ENCODE assay signal across 8 cellular contexts in the genomic region with DNA sequence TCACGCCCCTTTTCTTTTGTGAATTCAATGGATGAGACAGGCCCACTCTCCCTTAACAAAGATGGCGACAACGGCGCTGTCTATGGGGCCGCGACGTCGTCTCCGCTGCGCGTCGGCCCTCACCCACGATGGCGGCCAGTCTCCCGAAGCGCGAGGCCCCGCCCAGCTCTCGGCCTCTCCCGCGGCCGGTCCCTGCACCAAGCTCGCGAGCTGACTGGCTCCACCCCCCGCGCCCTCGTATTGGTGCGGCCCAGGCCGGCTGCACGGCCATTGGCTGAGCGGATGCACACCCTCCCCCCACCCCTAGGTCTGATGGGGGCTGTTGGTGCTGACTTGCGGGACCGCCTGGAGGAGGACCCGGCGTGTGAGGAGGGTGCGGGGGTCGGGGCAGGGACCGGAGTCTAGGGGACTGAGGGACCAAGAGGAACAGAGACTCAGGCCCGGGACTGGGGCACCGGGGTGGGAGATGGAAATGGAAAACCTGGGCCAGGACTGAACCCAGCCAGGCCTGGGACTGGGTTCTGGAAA. TPM values are rescaled to one million over a fixed set of nuclear protein-coding genes. Genes with fewer than 3 reads are reported as not detected.
DNase-seq lines count a peak whose midpoint lies in the region; ATAC-seq, FAIRE-seq and TF ChIP-seq lines count a peak whose summit lies in the region.

No MANE protein-coding gene starts in this region.

- H3K27ac ChIP-seq in GM12878 (ENCODE audit: control insufficient read depth, insufficient read depth), result peak overlapping the region; percentile 67

- TF ChIP-seq POLR2A in GM12878 (IDR thresholded peaks at IDR 0.05; ENCODE audit: low read depth, low read length), result peak; percentile 64

- H3K9me3 ChIP-seq in GM12878 (replicated peaks; ENCODE audit: control insufficient read depth, insufficient read depth, low read length), result no peaks in the 10 kb centered on the region

- RAD21 ChIA-PET in GM12878 (lab: Charles Lee; ENCODE audit: unreplicated experiment), result interaction anchor here (0.7 to 1.0 kb wide), 4 partner anchors 10 to 171 kb away, joined by 3 to 10 read pairs (median 3); no protein-coding TSS in a partner anchor

- peak overlapping the region; percentile 94 for H3K27ac Mint-ChIP-seq in HFFc6

- H3K36me3 ChIP-seq in GM12878 (ENCODE audit: control insufficient read depth in 2 of 2, insufficient read depth in 2 of 2, low read length in 1 of 2), result peaks cover 2 to 3% of the 10 kb centered on the region in 2 experiments; a peak in 2 of 4 replicates

- TF ChIP-seq RAD21 in GM12878 (IDR thresholded peaks at IDR 0.05; ENCODE audit: insufficient read depth, low read depth, low read length), result no peak

- no TSS peak for BruUV-seq in GM12878 (replicated peaks; lab: Mats Ljungman, UMichigan)

- H3K4me3 ChIP-seq in GM12878, result peak overlapping the region; percentile 72

- peak overlapping the region; percentile 97 for H3K4me2 ChIP-seq in GM12878 (ENCODE audit: control insufficient read depth, insufficient read depth)

- TF ChIP-seq CTCF in HFFc6 (IDR thresholded peaks at IDR 0.05) (no peak), GM12878 (IDR thresholded peaks at IDR 0.05 in 2 of 3, conservative IDR thresholded peaks at IDR 0.05 in 1 of 3; ENCODE audit: control insufficient read depth in 2 of 3, extremely low read depth in 1 of 3, insufficient read depth in 1 of 3, low read depth in 3 of 3, low read length in 3 of 3) (no peak)

- H3K36me3 Mint-ChIP-seq in HFFc6 (ENCODE audit: low read depth), result peaks cover 24% of the 10 kb centered on the region

- in situ Hi-C loops in GM12878 (cut with MboI), result no loop called here

- TF ChIP-seq EP300 in GM12878 (IDR thresholded peaks at IDR 0.05; ENCODE audit: borderline replicate concordance in 1 of 2, control insufficient read depth in 1 of 2, low read depth in 2 of 2, low read length in 2 of 2), result no peak

- intact Hi-C loops in GM12878 (cut with micrococcal nuclease; ENCODE audit: unreplicated experiment), result no loop called here

- H3K27me3 Mint-ChIP-seq in HFFc6 (ENCODE audit: insufficient read depth), result no peaks in the 10 kb centered on the region; the same call in 1 of the 2 replicates

- SMC1A ChIA-PET in GM12878 (lab: Charles Lee; ENCODE audit: uncharacterized antibody, unreplicated experiment), result interaction anchor here (1.5 to 3.0 kb wide), 2 partner anchors 10 to 21 kb away, joined by 3 to 22 read pairs; no protein-coding TSS in a partner anchor

- peak; percentile 91 for ATAC-seq in GM12878

- H3K4me3 Mint-ChIP-seq in HFFc6, result peak overlapping the region; percentile 89

- FAIRE-seq in G401.6 (lab: Jason Lieb, UNC) (peak; percentile 96), TTC549 (lab: Jason Lieb, UNC) (peak; percentile 93), GM12878 (lab: Jason Lieb, UNC) (peak; percentile 90)

- no peaks in the 10 kb centered on the region for H3K9me3 Mint-ChIP-seq in HFFc6

- no peaks in the 10 kb centered on the region for H4K20me1 ChIP-seq in GM12878 (ENCODE audit: control insufficient read depth, insufficient read depth)

- no peaks in the 10 kb centered on the region for H3K27me3 ChIP-seq in GM12878 (replicated peaks in 1 of 2; ENCODE audit: control insufficient read depth in 2 of 2, insufficient read depth in 2 of 2, low read length in 1 of 2)

- DNase-seq in HFFc6 (peak; percentile 96), NCI-H146 (lab: John Stamatoyannopoulos, UW) (peak; percentile 99), GM12878 (ENCODE audit: low read depth, low spot score) (peak; percentile 81), hippocampal formation (lab: John Stamatoyannopoulos, UW) (peak; percentile 98 to 99), retina (peak; percentile 95), SW 1271 (lab: John Stamatoyannopoulos, UW) (no peak)

- peaks cover 38% of the 10 kb centered on the region for H3K4me1 Mint-ChIP-seq in HFFc6 (ENCODE audit: low read depth)

- CTCF ChIA-PET in GM12878 (lab: Yijun Ruan, JAX), result interaction anchor here (0.8 to 2.3 kb wide), 3 partner anchors 10 to 40 kb away, joined by 3 to 9 read pairs (median 3); partner anchors contain the start of gene CA11

- WGBS in GM12878 (ENCODE audit: insufficient coverage, insufficient replicate concordance, low lambda C conversion rate, missing lambda C conversion rate), result under 1% methylated on average over 40 of the region's 40 CpGs

- peak overlapping the region; percentile 73 for H2AFZ ChIP-seq in GM12878 (ENCODE audit: control insufficient read depth, low read depth, low read length)

- POLR2A ChIA-PET in GM12878 (lab: Charles Lee), result interaction anchor here (0.6 to 6.6 kb wide), 6 partner anchors 10 to 1202 kb away, joined by 3 to 62 read pairs (median 4); no protein-coding TSS in a partner anchor

- peak overlapping the region; percentile 64 for H3K9ac ChIP-seq in GM12878 (ENCODE audit: control insufficient read depth, insufficient read depth, low read length)

- H3K4me1 ChIP-seq in GM12878 (ENCODE audit: control insufficient read depth, insufficient read depth, low read length), result peaks cover 19% of the 10 kb centered on the region

- H3K79me2 ChIP-seq in GM12878 (ENCODE audit: control insufficient read depth, insufficient read depth, low read length), result peaks cover 27% of the 10 kb centered on the region

RNA-seq across cellular contexts. Expression of gene SPHK2, which starts 4.8 kb away (rescaled TPM):
- total RNA-seq in HFFc6 (2021; fragmentation: NEBNext Ultra II Directional; extraction: Animal tissue kit (Norgen Biotek cat#: 25700)), result 10 to 100 TPM; 20.1 to 34.0 (median 23.4) TPM
- 31.6 and 32.6 TPM in 2 replicates for total RNA-seq in GM12878 (2013; cell fraction: nucleolus; rRNA removed)
- 12.4 and 15.9 TPM in 2 replicates for total RNA-seq in GM12878 (2014; rRNA removed)
- total RNA-seq in GM12878 (2014; rRNA removed; fragmentation: Illumina TruSeq; extraction: Trizol), result 6.5 and 7.1 TPM in 2 replicates
- total RNA-seq in GM12878 (2021), result 33.1 and 40.5 TPM in 2 replicates
- polyA plus RNA-seq in GM12878 (2011; ENCODE audit: low read depth), result 3.6 TPM
- 3.0 and 5.7 TPM in 2 replicates for polyA plus RNA-seq in GM12878 (2011; rRNA removed)
- 9.0 and 13.9 TPM in 2 replicates for polyA plus RNA-seq in GM12878 (2011; cell fraction: cytosol; rRNA removed)
- 35.3 and 48.6 TPM in 2 replicates for polyA plus RNA-seq in GM12878 (2011; cell fraction: nucleus; rRNA removed)
- polyA plus RNA-seq in GM12878 (2012), result 11.0 and 11.4 TPM in 2 replicates
- 2.2 and 4.7 TPM in 2 replicates for polyA plus RNA-seq in GM12878 (2014; fragmentation: Illumina TruSeq; extraction: Trizol)
- under 1 TPM; 0.37 to 0.75 TPM for polyA plus RNA-seq in GM12878 (2014; fragmentation: Nextera tagmentation; extraction: Ambion mirVana)
- 26.4 and 31.5 TPM in 2 replicates for polyA plus RNA-seq in GM12878 (2014; rRNA removed)
- polyA plus RNA-seq in GM12878 (2016; fragmentation: Nextera tagmentation; extraction: Ambion mirVana), result 10 to 100 TPM; 29.7 to 31.7 TPM
- 10.2 and 16.4 TPM in 2 replicates for polyA minus RNA-seq in GM12878 (2011; rRNA and poly(A)+ RNA removed)
- 7.8 and 8.0 TPM in 2 replicates for polyA minus RNA-seq in GM12878 (2011; cell fraction: cytosol; rRNA and poly(A)+ RNA removed)
- polyA minus RNA-seq in GM12878 (2011; cell fraction: nucleus; rRNA and poly(A)+ RNA removed), result 12.0 and 29.9 TPM in 2 replicates

RNA-seq across cellular contexts. Expression of gene RPL18, which starts 5.2 kb away (rescaled TPM):
- total RNA-seq in HFFc6 (2021; fragmentation: NEBNext Ultra II Directional; extraction: Animal tissue kit (Norgen Biotek cat#: 25700)), result 1,000 to 10,000 TPM; 1,359 to 1,448 (median 1,407) TPM
- total RNA-seq in GM12878 (2013; cell fraction: nucleolus; rRNA removed), result 289 and 293 TPM in 2 replicates
- total RNA-seq in GM12878 (2014; rRNA removed) (3,864 and 4,267 TPM in 2 replicates), GM12878 (2014; rRNA removed; fragmentation: Illumina TruSeq; extraction: Trizol) (2,138 and 2,306 TPM in 2 replicates), GM12878 (2021) (2,548 and 2,593 TPM in 2 replicates)
- polyA plus RNA-seq in GM12878 (2011; ENCODE audit: low read depth), result 2,279 TPM
- polyA plus RNA-seq in GM12878 (2011; rRNA removed) (786 and 1,901 TPM in 2 replicates), GM12878 (2014; fragmentation: Illumina TruSeq; extraction: Trizol) (1,711 and 2,137 TPM in 2 replicates), GM12878 (2014; fragmentation: Nextera tagmentation; extraction: Ambion mirVana) (100 to 1,000 TPM; 393 to 844 TPM), GM12878 (2014; rRNA removed) (3,670 and 3,986 TPM in 2 replicates), GM12878 (2016; fragmentation: Nextera tagmentation; extraction: Ambion mirVana) (1,000 to 10,000 TPM; 1,291 to 1,299 TPM)
- 2,627 and 2,723 TPM in 2 replicates for polyA plus RNA-seq in GM12878 (2011; cell fraction: cytosol; rRNA removed)
- polyA plus RNA-seq in GM12878 (2011; cell fraction: nucleus; rRNA removed), result 1,070 and 1,187 TPM in 2 replicates
- polyA plus RNA-seq in GM12878 (2012), result 3,508 and 3,752 TPM in 2 replicates
- polyA minus RNA-seq in GM12878 (2011; rRNA and poly(A)+ RNA removed), result 387 and 961 TPM in 2 replicates
- polyA minus RNA-seq in GM12878 (2011; cell fraction: cytosol; rRNA and poly(A)+ RNA removed), result 657 and 660 TPM in 2 replicates
- 152 and 213 TPM in 2 replicates for polyA minus RNA-seq in GM12878 (2011; cell fraction: nucleus; rRNA and poly(A)+ RNA removed)

RNA-seq across cellular contexts. Expression of gene FAM83E, which starts 9.3 kb away (rescaled TPM):
- under 1 TPM; 0.23 to 0.99 (median 0.54) TPM for total RNA-seq in HFFc6 (2021; fragmentation: NEBNext Ultra II Directional; extraction: Animal tissue kit (Norgen Biotek cat#: 25700))
- total RNA-seq in GM12878 (2013; cell fraction: nucleolus; rRNA removed), result 6.6 and 8.7 TPM in 2 replicates
- 0.44 and 1.6 TPM in 2 replicates for total RNA-seq in GM12878 (2014; rRNA removed)
- 0.31 and 0.88 TPM in 2 replicates for total RNA-seq in GM12878 (2014; rRNA removed; fragmentation: Illumina TruSeq; extraction: Trizol)
- total RNA-seq in GM12878 (2021), result 1.3 and 2.5 TPM in 2 replicates
- polyA plus RNA-seq in GM12878 (2011; ENCODE audit: low read depth), result 0.13 TPM
- polyA plus RNA-seq in GM12878 (2011; rRNA removed), result 0.10 and 0.29 TPM in 2 replicates
- polyA plus RNA-seq in GM12878 (2011; cell fraction: cytosol; rRNA removed), result 0.33 and 0.53 TPM in 2 replicates
- polyA plus RNA-seq in GM12878 (2011; cell fraction: nucleus; rRNA removed), result 0.81 and 1.8 TPM in 2 replicates
- polyA plus RNA-seq in GM12878 (2012), result 0.13 and 0.24 TPM in 2 replicates
- polyA plus RNA-seq in GM12878 (2014; fragmentation: Illumina TruSeq; extraction: Trizol), result not detected in 2 replicates
- not detected for polyA plus RNA-seq in GM12878 (2014; fragmentation: Nextera tagmentation; extraction: Ambion mirVana)
- polyA plus RNA-seq in GM12878 (2014; rRNA removed), result 0.35 and 0.72 TPM in 2 replicates
- polyA plus RNA-seq in GM12878 (2016; fragmentation: Nextera tagmentation; extraction: Ambion mirVana), result under 1 TPM in 1 of 2 experiments, not detected in 1; 0.14 TPM
- 0.44 and 1.8 TPM in 2 replicates for polyA minus RNA-seq in GM12878 (2011; rRNA and poly(A)+ RNA removed)
- polyA minus RNA-seq in GM12878 (2011; cell fraction: cytosol; rRNA and poly(A)+ RNA removed), result not detected in 2 replicates
- polyA minus RNA-seq in GM12878 (2011; cell fraction: nucleus; rRNA and poly(A)+ RNA removed), result 5.2 and 9.2 TPM in 2 replicates

RNA-seq across cellular contexts. Expression of gene DBP, which starts 13.0 kb away (rescaled TPM):
- 1 to 10 TPM; 3.8 to 5.7 (median 4.4) TPM for total RNA-seq in HFFc6 (2021; fragmentation: NEBNext Ultra II Directional; extraction: Animal tissue kit (Norgen Biotek cat#: 25700))
- 18.1 and 21.7 TPM in 2 replicates for total RNA-seq in GM12878 (2013; cell fraction: nucleolus; rRNA removed)
- 10.5 and 10.6 TPM in 2 replicates for total RNA-seq in GM12878 (2014; rRNA removed)
- 7.0 and 8.1 TPM in 2 replicates for total RNA-seq in GM12878 (2014; rRNA removed; fragmentation: Illumina TruSeq; extraction: Trizol)
- total RNA-seq in GM12878 (2021), result 6.7 and 7.3 TPM in 2 replicates
- 5.0 TPM for polyA plus RNA-seq in GM12878 (2011; ENCODE audit: low read depth)
- polyA plus RNA-seq in GM12878 (2011; rRNA removed), result 6.0 and 9.8 TPM in 2 replicates
- polyA plus RNA-seq in GM12878 (2011; cell fraction: cytosol; rRNA removed), result 13.1 and 14.1 TPM in 2 replicates
- 10.3 and 11.2 TPM in 2 replicates for polyA plus RNA-seq in GM12878 (2011; cell fraction: nucleus; rRNA removed)
- 12.9 and 16.4 TPM in 2 replicates for polyA plus RNA-seq in GM12878 (2012)
- 5.0 and 5.1 TPM in 2 replicates for polyA plus RNA-seq in GM12878 (2014; fragmentation: Illumina TruSeq; extraction: Trizol)
- 1 to 10 TPM; 2.0 to 2.6 TPM for polyA plus RNA-seq in GM12878 (2014; fragmentation: Nextera tagmentation; extraction: Ambion mirVana)
- polyA plus RNA-seq in GM12878 (2014; rRNA removed), result 9.4 and 9.7 TPM in 2 replicates
- polyA plus RNA-seq in GM12878 (2016; fragmentation: Nextera tagmentation; extraction: Ambion mirVana), result 1 to 10 TPM; 4.0 to 7.1 TPM
- polyA minus RNA-seq in GM12878 (2011; rRNA and poly(A)+ RNA removed), result 6.6 and 9.1 TPM in 2 replicates
- 2.6 and 7.4 TPM in 2 replicates for polyA minus RNA-seq in GM12878 (2011; cell fraction: cytosol; rRNA and poly(A)+ RNA removed)
- 3.9 and 4.3 TPM in 2 replicates for polyA minus RNA-seq in GM12878 (2011; cell fraction: nucleus; rRNA and poly(A)+ RNA removed)

RNA-seq across cellular contexts. Expression of gene SPACA4, which starts 17.6 kb away (rescaled TPM):
- not detected for total RNA-seq in HFFc6 (2021; fragmentation: NEBNext Ultra II Directional; extraction: Animal tissue kit (Norgen Biotek cat#: 25700))
- total RNA-seq in GM12878 (2013; cell fraction: nucleolus; rRNA removed), result not detected in 2 replicates
- total RNA-seq in GM12878 (2014; rRNA removed) (not detected in 2 replicates), GM12878 (2014; rRNA removed; fragmentation: Illumina TruSeq; extraction: Trizol) (not detected in 2 replicates), GM12878 (2021) (not detected in 2 replicates)
- polyA plus RNA-seq in GM12878 (2011; ENCODE audit: low read depth), result not detected
- polyA plus RNA-seq in GM12878 (2011; rRNA removed) (not detected in 2 replicates), GM12878 (2014; fragmentation: Illumina TruSeq; extraction: Trizol) (not detected in 2 replicates), GM12878 (2014; fragmentation: Nextera tagmentation; extraction: Ambion mirVana) (not detected), GM12878 (2014; rRNA removed) (not detected in 2 replicates), GM12878 (2016; fragmentation: Nextera tagmentation; extraction: Ambion mirVana) (not detected)
- not detected in 2 replicates for polyA plus RNA-seq in GM12878 (2011; cell fraction: cytosol; rRNA removed)
- not detected in 2 replicates for polyA plus RNA-seq in GM12878 (2011; cell fraction: nucleus; rRNA removed)
- not detected in 2 replicates for polyA plus RNA-seq in GM12878 (2012)
- not detected in 2 replicates for polyA minus RNA-seq in GM12878 (2011; rRNA and poly(A)+ RNA removed)
- polyA minus RNA-seq in GM12878 (2011; cell fraction: cytosol; rRNA and poly(A)+ RNA removed), result not detected in 2 replicates
- not detected in 2 replicates for polyA minus RNA-seq in GM12878 (2011; cell fraction: nucleus; rRNA and poly(A)+ RNA removed)

Comparison
In these comparisons a context has a peak if more than half of its experiments do, and no peak if none do; other contexts are left out.
1. DNase-seq: peak in HFFc6 (single experiment), NCI-H146 (single experiment), GM12878 (single experiment), hippocampal formation (2 of 2) and retina (single experiment); none in SW 1271 (0 of 2).